In the genomic region with DNA sequence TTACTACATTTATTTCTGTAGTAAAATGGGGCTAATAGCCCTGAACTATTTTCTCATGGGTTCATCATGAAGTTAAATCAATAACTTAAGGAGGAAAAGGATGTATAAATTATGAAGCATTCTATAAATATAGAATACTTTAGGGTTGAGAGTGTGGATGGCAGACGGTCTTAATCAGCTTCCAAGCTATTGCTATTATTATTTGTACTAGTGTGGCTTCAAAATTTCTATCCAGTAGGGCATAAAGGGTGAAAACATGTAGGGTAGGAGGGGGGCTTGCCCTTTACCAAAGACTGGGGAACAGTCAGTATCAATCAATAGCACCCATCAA, we compare ENCODE assay signal across 21 cellular contexts. TPM values are rescaled to one million over a fixed set of nuclear protein-coding genes. Genes with fewer than 3 reads are reported as not detected.
A peak's percentile ranks its signal among the peaks of the same experiment; 100 is the strongest.
DNase-seq lines count a peak whose midpoint lies in the region; ATAC-seq and TF ChIP-seq lines count a peak whose summit lies in the region.
"Had no signal": no experiment of that assay in that cellular context is flagged by ENCODE, and none has a peak within 500 bp of the region (broad histone marks: within the 10 kb centered on the region; RNA-seq: fewer than 3 reads in every experiment).

No MANE protein-coding gene starts in this region.

- TF ChIP-seq EP300 in suprapubic skin (IDR thresholded peaks at IDR 0.05) (no peak), gastroesophageal sphincter (IDR thresholded peaks at IDR 0.05) (no peak)

- BruUV-seq in PC-3 (replicated peaks; lab: Mats Ljungman, UMichigan) = TSS peak; percentile 66

- intact Hi-C loops in PC-3 (cut with micrococcal nuclease) = no loop called here

- DNase-seq in PC-3 (peak; percentile 6), epithelial cell of prostate (ENCODE audit: low read depth, low spot score) (no peak), lung (ENCODE audit: low spot score) (no peak), suprapubic skin (ENCODE audit: low spot score in 2 of 2) (no peak), NCI-H526 (lab: John Stamatoyannopoulos, UW) (no peak)
- DNase-seq: activated CD4-positive, alpha-beta T cell treated with anti-CD3 and anti-CD28 coated beads for 4 hours; activated effector memory CD4-positive, alpha-beta T cell treated with anti-CD3 and anti-CD28 coated beads, Interleukin-2, amount 50 U/mL, for 16 hours; activated T-cell treated with anti-CD3 and anti-CD28 coated beads for 4 hours; aorta; caudate nucleus; DMS79 treated with DMSO at 0.1 percent for 48 hours; GF-D8; NCI-H1092; NCI-H187; NCI-H510A; SIG-M5 had no signal

- H4K20me1 ChIP-seq in PC-3 (ENCODE audit: low read length) = no peaks in the 10 kb centered on the region

- CTCF ChIA-PET in PC-3 (lab: Charles Lee) = no interaction called here

- no peaks in the 10 kb centered on the region for H3K79me2 ChIP-seq in PC-3 (ENCODE audit: low read length)

- TF ChIP-seq CTCF in PC-3 (conservative IDR thresholded peaks at IDR 0.05; ENCODE audit: low read depth, low read length) = no peak
- TF ChIP-seq CTCF in lung (IDR thresholded peaks at IDR 0.05; ENCODE audit: control extremely low read depth, extremely low read depth) = no peak
- no peak for TF ChIP-seq CTCF in suprapubic skin (IDR thresholded peaks at IDR 0.05)
- no peak for TF ChIP-seq CTCF in gastroesophageal sphincter (IDR thresholded peaks at IDR 0.05)

- H3K27ac ChIP-seq in PC-3 (ENCODE audit: low read length) (peak overlapping the region; percentile 83), epithelial cell of prostate (peak overlapping the region; percentile 83), lung (ENCODE audit: low read depth in 1 of 2, low read length in 1 of 2) (peak overlapping the region; percentile 42 to 49), suprapubic skin (peak overlapping the region; percentile 47), gastroesophageal sphincter (peak overlapping the region in 2 of 4 donors; percentile 7 to 41)
- H3K27ac ChIP-seq: psoas muscle, VCaP had no signal

- H3K27me3 ChIP-seq in PC-3 (ENCODE audit: low read length) (no peaks in the 10 kb centered on the region), lung (ENCODE audit: control insufficient read depth, insufficient read depth) (no peaks in the 10 kb centered on the region), suprapubic skin (no peaks in the 10 kb centered on the region), gastroesophageal sphincter (no peaks in the 10 kb centered on the region)

- WGBS in lung, 2 donors = 54 to 61% methylated on average over 1 of the region's 1 CpG
- 31% methylated on average over 1 of the region's 1 CpG for WGBS in suprapubic skin
- WGBS in gastroesophageal sphincter (ENCODE audit: low coverage in 1 of 2), 2 donors = 60 to 92% methylated on average over 1 of the region's 1 CpG

- H3K4me3 ChIP-seq in PC-3 (ENCODE audit: low read length) = no peak overlapping the region
- H3K4me3 ChIP-seq in lung = no peak overlapping the region
- no peak overlapping the region for H3K4me3 ChIP-seq in suprapubic skin
- H3K4me3 ChIP-seq in gastroesophageal sphincter = no peak overlapping the region
- H3K4me3 ChIP-seq: psoas muscle had no signal

- H3K9ac ChIP-seq in PC-3 (ENCODE audit: low read length) = peak overlapping the region; percentile 49; the same call in 1 of the 2 replicates

- ATAC-seq in PC-3 (peak; percentile 35), lung (ENCODE audit: insufficient read depth, low FRiP score) (no peak), gastroesophageal sphincter (no peak), HG03442 (IDR thresholded peaks at IDR 0.05; ENCODE audit: unreplicated experiment) (no peak), GM18870 (IDR thresholded peaks at IDR 0.05; ENCODE audit: unreplicated experiment) (no peak)

- no peaks in the 10 kb centered on the region for H3F3A ChIP-seq in PC-3 (ENCODE audit: low read length, unreplicated experiment)

- H3K4me2 ChIP-seq in PC-3 (ENCODE audit: low read length) = 0 out of 2 replicates have a peak overlapping the region, but pooled peaks have one; percentile 8

- POLR2A ChIA-PET in PC-3 (lab: Charles Lee; ENCODE audit: unreplicated experiment) = interaction anchor here (0.7 kb wide), 1 partner anchor 59 kb away, joined by 3 read pairs; the partner anchor contains the start of gene ARL4D

- H3K36me3 ChIP-seq in PC-3 (ENCODE audit: low read depth, low read length) (no peaks in the 10 kb centered on the region), lung (ENCODE audit: control insufficient read depth in 2 of 2, insufficient read depth in 2 of 2, low read length in 2 of 2) (no peaks in the 10 kb centered on the region), suprapubic skin (no peaks in the 10 kb centered on the region), gastroesophageal sphincter (no peaks in the 10 kb centered on the region)

- peaks cover 24% of the 10 kb centered on the region for H3K4me1 ChIP-seq in PC-3 (ENCODE audit: insufficient read depth, low read length)
- H3K4me1 ChIP-seq in lung (ENCODE audit: control insufficient read depth in 2 of 2, insufficient read depth in 2 of 2, low read length in 2 of 2) = peaks cover 3 to 10% of the 10 kb centered on the region in 2 donors
- H3K4me1 ChIP-seq in suprapubic skin = peaks cover 43% of the 10 kb centered on the region
- H3K4me1 ChIP-seq in gastroesophageal sphincter = peaks cover 0 to 26% (median 8%) of the 10 kb centered on the region in 3 donors

- H2AFZ ChIP-seq in PC-3 (ENCODE audit: low read length) = no peak overlapping the region

- H3K9me3 ChIP-seq in PC-3 (ENCODE audit: low read length) (no peaks in the 10 kb centered on the region), lung (ENCODE audit: control insufficient read depth in 2 of 2, insufficient read depth in 1 of 2, low read length in 1 of 2) (no peaks in the 10 kb centered on the region), suprapubic skin (no peaks in the 10 kb centered on the region), gastroesophageal sphincter (no peaks in the 10 kb centered on the region)
- H3K9me3 ChIP-seq: psoas muscle had no signal

- no peaks in the 10 kb centered on the region for H3K9me2 ChIP-seq in PC-3 (replicated peaks; ENCODE audit: low read length)

- TF ChIP-seq POLR2A in suprapubic skin (IDR thresholded peaks at IDR 0.05) (no peak), gastroesophageal sphincter (IDR thresholded peaks at IDR 0.05) (no peak)

RNA-seq across cellular contexts. Expression of gene DHX8, which starts 26.4 kb away (rescaled TPM):
- 34.5 and 41.9 TPM in 2 replicates for total RNA-seq in PC-3 (2014; rRNA removed)
- 10 to 100 TPM; 41.2 to 45.1 TPM for total RNA-seq in lung
- 10 to 100 TPM; 24.7 to 35.3 TPM for polyA plus RNA-seq in lung
- total RNA-seq in suprapubic skin = 10 to 100 TPM; 31.4 to 57.1 (median 46.1) TPM
- total RNA-seq in gastroesophageal sphincter = 10 to 100 TPM; 29.6 to 40.9 (median 34.1) TPM

RNA-seq across cellular contexts. Expression of gene ARL4D, which starts 58.5 kb away (rescaled TPM):
- total RNA-seq in PC-3 (2014; rRNA removed) = 14.3 and 19.8 TPM in 2 replicates
- 10 to 100 TPM; 10.3 to 16.6 TPM for total RNA-seq in lung
- polyA plus RNA-seq in lung = 10 to 100 TPM; 16.2 to 37.8 TPM
- total RNA-seq in suprapubic skin = 10 to 100 TPM; 26.7 to 50.9 (median 32.2) TPM
- 10 to 100 TPM; 18.2 to 35.8 (median 20.2) TPM for total RNA-seq in gastroesophageal sphincter
